In the genomic region with DNA sequence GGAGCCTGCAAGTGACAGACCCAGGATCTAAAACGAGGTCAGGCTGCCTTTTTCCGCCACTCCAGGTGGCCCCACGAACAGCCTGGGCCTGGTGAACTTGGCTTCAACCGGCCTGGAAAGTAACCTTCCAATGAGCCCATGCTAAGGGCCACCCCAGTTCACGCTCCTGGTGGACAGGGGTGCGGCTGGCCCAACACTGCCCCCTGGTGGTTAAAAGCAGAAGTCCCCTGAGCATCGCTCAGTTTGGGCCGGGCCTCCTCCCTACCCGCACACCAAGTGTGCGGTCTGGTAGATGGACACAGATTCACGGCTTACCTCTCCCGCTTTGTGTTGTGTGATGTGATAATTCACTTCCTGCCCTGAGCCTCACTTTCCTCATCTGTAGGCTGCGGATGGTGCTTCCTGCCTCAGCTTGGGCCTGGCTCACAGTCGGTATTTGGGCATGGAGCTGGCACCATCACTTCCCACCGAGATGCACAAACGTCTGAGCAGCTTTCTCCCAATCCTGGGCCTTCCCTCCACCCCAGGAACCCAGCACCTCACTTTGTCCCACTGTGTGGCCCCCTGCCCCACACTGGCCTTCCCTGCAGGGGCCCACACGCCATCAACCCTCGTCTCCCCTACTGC, we compare ENCODE assay signal across 8 cellular contexts. TPM values are rescaled to one million over a fixed set of nuclear protein-coding genes. Genes with fewer than 3 reads are reported as not detected.
DNase-seq lines count a peak whose midpoint lies in the region; ATAC-seq, FAIRE-seq and TF ChIP-seq lines count a peak whose summit lies in the region.

No MANE protein-coding gene starts in this region.

- H2BK15ac ChIP-seq in H1 (ENCODE audit: low read length): peak overlapping the region; percentile 99; the same call in 1 of the 2 replicates

- H3K4me3 ChIP-seq in A549 (no peak overlapping the region), GM12875 (ENCODE audit: low read depth, low read length) (no peak overlapping the region), H1 (ENCODE audit: extremely low read depth in 1 of 4, insufficient read depth in 2 of 4, low read depth in 3 of 4, low read length in 4 of 4) (no peak overlapping the region)

- H2AFZ ChIP-seq in H1 (ENCODE audit: low read length): peak overlapping the region; percentile 88

- H2BK120ac ChIP-seq in H1 (replicated peaks; ENCODE audit: low read depth, low read length): no peak overlapping the region

- no peak overlapping the region for H2BK5ac ChIP-seq in H1 (ENCODE audit: low read depth, low read length)

- peaks cover 4% of the 10 kb centered on the region for H3K4me1 Mint-ChIP-seq in mesothelial cell of epicardium

- no peak overlapping the region for H3K27ac Mint-ChIP-seq in mesothelial cell of epicardium

- TF ChIP-seq POLR2A in A549 (IDR thresholded peaks at IDR 0.05; ENCODE audit: low read length): no peak
- TF ChIP-seq POLR2A in H1 (IDR thresholded peaks at IDR 0.05; ENCODE audit: control extremely low read depth in 1 of 2, low read depth in 2 of 2, low read length in 2 of 2): no peak

- no peaks in the 10 kb centered on the region for H3K23me2 ChIP-seq in H1 (ENCODE audit: low read depth, low read length)

- no peaks in the 10 kb centered on the region for H3K36me3 ChIP-seq in H1 (ENCODE audit: control insufficient read depth in 2 of 4, insufficient read depth in 4 of 4, low read length in 3 of 4)

- H3K14ac ChIP-seq in H1 (ENCODE audit: insufficient read length): no peak overlapping the region

- H4K5ac ChIP-seq in H1 (ENCODE audit: insufficient read length, low read depth, low read length): no peak overlapping the region

- TF ChIP-seq EP300 in A549 (IDR thresholded peaks at IDR 0.05) (no peak), H1 (IDR thresholded peaks at IDR 0.05; ENCODE audit: borderline replicate concordance in 1 of 2, low read depth in 2 of 2, low read length in 2 of 2) (no peak)

- H3K23ac ChIP-seq in H1 (ENCODE audit: insufficient read length): no peak overlapping the region

- no peak overlapping the region for H3K9ac ChIP-seq in H1 (replicated peaks in 1 of 4; ENCODE audit: extremely low read depth in 1 of 4, low read depth in 3 of 4, low read length in 3 of 4)

- CTCF ChIA-PET in A549 (lab: Yijun Ruan, JAX) (interaction anchor here (0.5 to 3.7 kb wide), 25 partner anchors 9 to 285 kb away, joined by 3 to 24 read pairs (median 4); a partner anchor contains a TSS), H1 (lab: Charles Lee; ENCODE audit: partially characterized antibody) (interaction anchor here (0.6 to 4.8 kb wide), 37 partner anchors 8 to 197 kb away, joined by 3 to 69 read pairs (median 5); a partner anchor contains a TSS)

- TF ChIP-seq CTCF in A549 (IDR thresholded peaks at IDR 0.05) (peak; percentile 64), GM12875 (IDR thresholded peaks at IDR 0.05; ENCODE audit: borderline replicate concordance, insufficient read depth, low read depth, low read length) (peak; percentile 92), H1 (IDR thresholded peaks at IDR 0.05; ENCODE audit: control extremely low read depth in 1 of 3, insufficient read depth in 1 of 3, low read depth in 1 of 3, low read length in 3 of 3) (peak; percentile 93 to 95 (median 93)), mesothelial cell of epicardium (IDR thresholded peaks at IDR 0.05; ENCODE audit: unreplicated experiment) (peak; percentile 97)

- H3K27me3 ChIP-seq in H1 (replicated peaks in 1 of 4; ENCODE audit: control insufficient read depth in 3 of 4, extremely low read depth in 1 of 4, insufficient read depth in 3 of 4, low read length in 3 of 4): no peaks in the 10 kb centered on the region

- H3K4ac ChIP-seq in H1 (replicated peaks; ENCODE audit: insufficient read length, low read depth, low read length): no peak overlapping the region

- peak overlapping the region; percentile 49 for H4K91ac ChIP-seq in H1 (replicated peaks; ENCODE audit: insufficient read length, low read length)

- 0 out of 2 replicates have a peak overlapping the region, but pooled peaks have one; percentile 27 for H3K18ac ChIP-seq in H1 (ENCODE audit: extremely low read depth, low read length)

- peak overlapping the region; percentile 98; the same call in 1 of the 2 replicates for H2BK12ac ChIP-seq in H1 (ENCODE audit: low read depth, low read length)

- no peaks in the 10 kb centered on the region for H3K79me1 ChIP-seq in H1 (ENCODE audit: low read depth, low read length)

- H3K4me1 ChIP-seq in A549: peaks cover 18% of the 10 kb centered on the region
- H3K4me1 ChIP-seq in H1 (replicated peaks in 1 of 4; ENCODE audit: control insufficient read depth in 3 of 4, insufficient read depth in 4 of 4, low read length in 3 of 4): no peaks in the 10 kb centered on the region; a peak in 1 of 7 replicates

- no peaks in the 10 kb centered on the region for H3K36me3 Mint-ChIP-seq in mesothelial cell of epicardium

- H2BK20ac ChIP-seq in H1 (ENCODE audit: low read length): no peak overlapping the region

- no peak overlapping the region for H3K4me2 ChIP-seq in A549
- H3K4me2 ChIP-seq in H1 (ENCODE audit: insufficient read depth in 1 of 2, low read depth in 2 of 2, low read length in 2 of 2): no peak overlapping the region

- H4K8ac ChIP-seq in H1 (ENCODE audit: extremely low read depth, insufficient read depth, low read length): peak overlapping the region; percentile 60; the same call in 1 of the 2 replicates

- WGBS in A549 (ENCODE audit: missing lambda C conversion rate): 32% methylated on average over 17 of the region's 18 CpGs
- WGBS in H1 (ENCODE audit: extremely low coverage in 1 of 2, insufficient coverage in 1 of 2, insufficient read length in 1 of 2, insufficient replicate concordance in 2 of 2, low coverage in 1 of 2, low lambda C conversion rate in 2 of 2, missing lambda C conversion rate in 1 of 2), 2 experiments: 38% methylated on average over 18 of the region's 18 CpGs; no CpG with 5 or more reads in 1 of the 2 experiments

- H3K79me2 ChIP-seq in H1 (ENCODE audit: control insufficient read depth in 1 of 2, insufficient read depth in 2 of 2, low read length in 2 of 2): no peaks in the 10 kb centered on the region

- H3K9me3 ChIP-seq in A549 (no peaks in the 10 kb centered on the region), H1 (ENCODE audit: insufficient read depth in 2 of 2, low read depth in 1 of 2, low read length in 1 of 2) (no peaks in the 10 kb centered on the region)

- H3K4me3 Mint-ChIP-seq in mesothelial cell of epicardium: no peak overlapping the region

- H3K27me3 Mint-ChIP-seq in mesothelial cell of epicardium (ENCODE audit: low read depth): peaks cover 16% of the 10 kb centered on the region

- H3K27ac ChIP-seq in A549: peak overlapping the region in 1 of 2 experiments; percentile 66; a peak in 3 of 6 replicates
- no peak overlapping the region for H3K27ac ChIP-seq in H1 (ENCODE audit: low read depth, low read length)

- peak; percentile 90 to 97 for ATAC-seq in A549

- peaks cover 7% of the 10 kb centered on the region for H3K9me3 Mint-ChIP-seq in mesothelial cell of epicardium

- H4K20me1 ChIP-seq in H1 (replicated peaks in 1 of 2; ENCODE audit: control insufficient read depth in 1 of 2, insufficient read depth in 2 of 2, low read length in 2 of 2): no peaks in the 10 kb centered on the region

- POLR2A ChIA-PET in A549 (lab: Yijun Ruan, JAX) (no interaction called here), H1 (lab: Charles Lee; ENCODE audit: partially characterized antibody) (interaction anchor here (0.8 to 1.2 kb wide), 5 partner anchors 11 to 97 kb away, joined by 3 to 5 read pairs (median 4); no protein-coding TSS in a partner anchor)

- no peak overlapping the region for H2AK5ac ChIP-seq in H1 (ENCODE audit: low read depth, low read length)

- no peak overlapping the region for H3K56ac ChIP-seq in H1 (replicated peaks; ENCODE audit: insufficient read length, low read depth, low read length)

- FAIRE-seq in A549 (lab: Jason Lieb, UNC) (no peak), H1 (lab: Jason Lieb, UNC) (peak; percentile 82)

- DNase-seq in A549 (ENCODE audit: low read depth in 1 of 2, low spot score in 1 of 2): peak; percentile 61 to 84
- DNase-seq in NCI-H460 (ENCODE audit: extremely low read depth, low read depth): peak; percentile 34
- DNase-seq in activated CD8-positive, alpha-beta memory T cell treated with anti-CD3 and anti-CD28 coated beads for 24 hours: peak; percentile 89
- peak; percentile 44 to 92 for DNase-seq in H1 (ENCODE audit: low read depth in 1 of 2, low spot score in 2 of 2)
- DNase-seq in mesothelial cell of epicardium (ENCODE audit: low spot score in 2 of 2, unreplicated experiment in 2 of 2): peak; percentile 39 to 74
- DNase-seq in stimulated activated CD8-positive, alpha-beta memory T cell treated with anti-CD3 and anti-CD28 coated beads, Interleukin-2, amount 100 ng/mL, for 48 hours (ENCODE audit: low read depth in 2 of 2): peak; percentile 50 to 64
- no peak for DNase-seq in NCI-H1048 (lab: John Stamatoyannopoulos, UW)

- TF ChIP-seq RAD21 in A549 (conservative IDR thresholded peaks at IDR 0.05 in 1 of 2, IDR thresholded peaks at IDR 0.05 in 1 of 2) (peak; percentile 69 to 72), H1 (IDR thresholded peaks at IDR 0.05 in 1 of 2, conservative IDR thresholded peaks at IDR 0.05 in 1 of 2; ENCODE audit: low read depth in 2 of 2, low read length in 2 of 2) (peak; percentile 85 to 89)

RNA-seq across cellular contexts. Expression of a gene that starts 13.7 kb away (rescaled TPM):
- polyA plus RNA-seq in A549 (2011; rRNA removed): 0.05 TPM in 1 of 2 replicates, not detected in the other
- not detected in 2 replicates for polyA plus RNA-seq in A549 (2012; cell fraction: cytosol; rRNA removed)
- polyA plus RNA-seq in A549 (2012; cell fraction: nucleus; rRNA removed): 0.05 TPM in 1 of 2 replicates, not detected in the other
- polyA plus RNA-seq in A549 (2017; fragmentation: RNase III; extraction: RNeasy Plus Mini Kit Qiagen cat#74134 plus additional on column Dnase treatment): 0.04 TPM in 1 of 3 replicates, not detected in the others
- polyA minus RNA-seq in A549 (2011; rRNA and poly(A)+ RNA removed): not detected in 2 replicates
- total RNA-seq in NCI-H460 (2014; rRNA removed; shearing (Covaris generic)): not detected in 2 replicates
- not detected in 2 replicates for polyA plus RNA-seq in NCI-H460 (2014; cell fraction: nucleus; rRNA removed)
- total RNA-seq in H1 (2021; fragmentation: NEBNext Ultra II Directional; extraction: Animal tissue kit (Norgen Biotek cat#: 25700)): not detected in 2 replicates
- not detected in 2 replicates for polyA plus RNA-seq in H1 (2011; rRNA removed)
- 0.03 TPM for polyA plus RNA-seq in H1 (2011; cell fraction: cytosol; rRNA removed)
- polyA plus RNA-seq in H1 (2011; cell fraction: nucleus; rRNA removed): not detected
- polyA plus RNA-seq in H1 (2012, experiment 1 of 2): not detected in 4 replicates
- polyA plus RNA-seq in H1 (2012, experiment 2 of 2): not detected
- polyA plus RNA-seq in H1 (2013, experiment 1 of 2): not detected
- not detected for polyA plus RNA-seq in H1 (2013, experiment 2 of 2)
- not detected in 2 replicates for polyA minus RNA-seq in H1 (2011; rRNA and poly(A)+ RNA removed)
- not detected for polyA minus RNA-seq in H1 (2011; cell fraction: cytosol; rRNA and poly(A)+ RNA removed)
- polyA minus RNA-seq in H1 (2011; cell fraction: nucleus; rRNA and poly(A)+ RNA removed): not detected
- not detected in 3 replicates for total RNA-seq in mesothelial cell of epicardium

RNA-seq across cellular contexts. Expression of a gene that starts 20.0 kb away (rescaled TPM):
- 6.7 and 8.8 TPM in 2 replicates for polyA plus RNA-seq in A549 (2011; rRNA removed)
- 6.5 and 8.0 TPM in 2 replicates for polyA plus RNA-seq in A549 (2012; cell fraction: cytosol; rRNA removed)
- polyA plus RNA-seq in A549 (2012; cell fraction: nucleus; rRNA removed): 25.3 and 25.7 TPM in 2 replicates
- polyA plus RNA-seq in A549 (2017; fragmentation: RNase III; extraction: RNeasy Plus Mini Kit Qiagen cat#74134 plus additional on column Dnase treatment): 7.7 to 10.0 TPM (median 9.3 TPM) in 3 replicates
- polyA minus RNA-seq in A549 (2011; rRNA and poly(A)+ RNA removed): 10.4 and 12.6 TPM in 2 replicates
- 2.6 and 2.9 TPM in 2 replicates for total RNA-seq in NCI-H460 (2014; rRNA removed; shearing (Covaris generic))
- polyA plus RNA-seq in NCI-H460 (2014; cell fraction: nucleus; rRNA removed): 5.5 and 6.9 TPM in 2 replicates
- total RNA-seq in H1 (2021; fragmentation: NEBNext Ultra II Directional; extraction: Animal tissue kit (Norgen Biotek cat#: 25700)): 3.9 and 4.9 TPM in 2 replicates
- polyA plus RNA-seq in H1 (2011; rRNA removed): 2.6 and 2.9 TPM in 2 replicates
- polyA plus RNA-seq in H1 (2011; cell fraction: cytosol; rRNA removed): 3.8 TPM
- polyA plus RNA-seq in H1 (2011; cell fraction: nucleus; rRNA removed): 5.6 TPM
- polyA plus RNA-seq in H1 (2012, experiment 1 of 2): 2.1 to 4.0 TPM (median 3.6 TPM) in 4 replicates
- 2.1 TPM for polyA plus RNA-seq in H1 (2012, experiment 2 of 2)
- polyA plus RNA-seq in H1 (2013, experiment 1 of 2): 2.2 TPM
- polyA plus RNA-seq in H1 (2013, experiment 2 of 2): 2.1 TPM
- polyA minus RNA-seq in H1 (2011; rRNA and poly(A)+ RNA removed): 3.2 and 3.3 TPM in 2 replicates
- 1.2 TPM for polyA minus RNA-seq in H1 (2011; cell fraction: cytosol; rRNA and poly(A)+ RNA removed)
- polyA minus RNA-seq in H1 (2011; cell fraction: nucleus; rRNA and poly(A)+ RNA removed): 2.0 TPM
- total RNA-seq in mesothelial cell of epicardium: 0.11 to 0.36 TPM (median 0.20 TPM) in 3 replicates

RNA-seq across cellular contexts. Expression of a gene that starts 59.9 kb away (rescaled TPM):
- 23.8 and 24.9 TPM in 2 replicates for polyA plus RNA-seq in A549 (2011; rRNA removed)
- polyA plus RNA-seq in A549 (2012; cell fraction: cytosol; rRNA removed): 63.0 and 82.2 TPM in 2 replicates
- 57.0 and 68.5 TPM in 2 replicates for polyA plus RNA-seq in A549 (2012; cell fraction: nucleus; rRNA removed)
- 50.3 to 52.5 TPM (median 52.0 TPM) in 3 replicates for polyA plus RNA-seq in A549 (2017; fragmentation: RNase III; extraction: RNeasy Plus Mini Kit Qiagen cat#74134 plus additional on column Dnase treatment)
- 14.3 and 14.9 TPM in 2 replicates for polyA minus RNA-seq in A549 (2011; rRNA and poly(A)+ RNA removed)
- 36.0 and 41.9 TPM in 2 replicates for total RNA-seq in NCI-H460 (2014; rRNA removed; shearing (Covaris generic))
- 65.2 and 68.5 TPM in 2 replicates for polyA plus RNA-seq in NCI-H460 (2014; cell fraction: nucleus; rRNA removed)
- 59.8 and 66.4 TPM in 2 replicates for total RNA-seq in H1 (2021; fragmentation: NEBNext Ultra II Directional; extraction: Animal tissue kit (Norgen Biotek cat#: 25700))
- 98.8 and 120 TPM in 2 replicates for polyA plus RNA-seq in H1 (2011; rRNA removed)
- polyA plus RNA-seq in H1 (2011; cell fraction: cytosol; rRNA removed): 87.9 TPM
- polyA plus RNA-seq in H1 (2011; cell fraction: nucleus; rRNA removed): 82.2 TPM
- polyA plus RNA-seq in H1 (2012, experiment 1 of 2): 58.5 to 81.6 TPM (median 76.1 TPM) in 4 replicates
- polyA plus RNA-seq in H1 (2012, experiment 2 of 2): 79.5 TPM
- 29.1 TPM for polyA plus RNA-seq in H1 (2013, experiment 1 of 2)
- polyA plus RNA-seq in H1 (2013, experiment 2 of 2): 31.5 TPM
- 28.3 and 33.8 TPM in 2 replicates for polyA minus RNA-seq in H1 (2011; rRNA and poly(A)+ RNA removed)
- polyA minus RNA-seq in H1 (2011; cell fraction: cytosol; rRNA and poly(A)+ RNA removed): 26.5 TPM
- 26.3 TPM for polyA minus RNA-seq in H1 (2011; cell fraction: nucleus; rRNA and poly(A)+ RNA removed)
- 5.9 to 8.2 TPM (median 7.3 TPM) in 3 replicates for total RNA-seq in mesothelial cell of epicardium
